ENCODE assay signal across 25 cellular contexts in genomic region chrX:26914232-26914631, GRCh38.
DNase-seq lines count a peak whose midpoint lies in the region; ATAC-seq and TF ChIP-seq lines count a peak whose summit lies in the region.
"Had no signal": no experiment of that assay in that cellular context is flagged by ENCODE, and none has a peak within 500 bp of the region (broad histone marks: within the 10 kb centered on the region; RNA-seq: fewer than 3 reads in every experiment).

No MANE protein-coding gene starts in this region.

- no peak for ATAC-seq in HG03139 (IDR thresholded peaks at IDR 0.05; ENCODE audit: unreplicated experiment)
- no peak for ATAC-seq in HG03469 (IDR thresholded peaks at IDR 0.05; ENCODE audit: unreplicated experiment)

- H2AFZ ChIP-seq in mammary epithelial cell (ENCODE audit: low read depth, low read length), result no peak overlapping the region

- no peaks in the 10 kb centered on the region for H3K79me2 ChIP-seq in mammary epithelial cell (ENCODE audit: insufficient read depth, low read length)

- TF ChIP-seq CTCF in mammary epithelial cell (conservative IDR thresholded peaks at IDR 0.05 in 1 of 2, IDR thresholded peaks at IDR 0.05 in 1 of 2; ENCODE audit: extremely low read depth in 1 of 2, insufficient read depth in 1 of 2, low read depth in 1 of 2, low read length in 2 of 2) (no peak), breast epithelium (IDR thresholded peaks at IDR 0.05) (no peak), cardiac fibroblast (IDR thresholded peaks at IDR 0.05; ENCODE audit: low read depth, low read length) (no peak), fibroblast of the aortic adventitia (IDR thresholded peaks at IDR 0.05; ENCODE audit: insufficient read depth, low read length) (no peak)

- no peak overlapping the region for H3K9ac ChIP-seq in mammary epithelial cell (ENCODE audit: insufficient read depth, low read length)
- H3K9ac ChIP-seq: SK-N-SH had no signal

- no peak for DNase-seq in mammary epithelial cell
- no peak for DNase-seq in breast epithelium (ENCODE audit: low spot score in 2 of 2)
- DNase-seq in cardiac fibroblast (ENCODE audit: low read depth in 2 of 2), result peak; percentile 3 to 29
- DNase-seq in fibroblast of the aortic adventitia (ENCODE audit: low read depth), result peak; percentile 16
- DNase-seq in stimulated activated CD4-positive, alpha-beta T cell treated with anti-CD3 and anti-CD28 coated beads, Interleukin-4, amount 100 ng/mL, for 1 hour, result no peak
- DNase-seq: Calu3; CD8-positive, alpha-beta memory T cell; DMS153; GDM1; GOT3; HCEC 1CT; Karpas-422; MV-4-11; NCI-H1417 treated with DMSO at 0.1 percent for 48 hours; NCI-H187 treated with DMSO at 0.1 percent for 48 hours; NCI-H2227 treated with DMSO at 0.1 percent for 48 hours; NCI-H510A; NCI-H774; NK-92 treated with Interleukin-12 subunit alpha and Interleukin-12 subunit beta, amount 100 ng/mL, for 24 hours; SIG-M5; SK-N-SH had no signal

- dilution Hi-C loops in mammary epithelial cell (cut with HindIII; ENCODE audit: low sequenced_read_pairs), result no loop called here

- H3K36me3 ChIP-seq in mammary epithelial cell (ENCODE audit: insufficient read depth, low read length) (no peaks in the 10 kb centered on the region), breast epithelium (no peaks in the 10 kb centered on the region)

- no TSS peak for BruUV-seq in mammary epithelial cell (replicated peaks; lab: Mats Ljungman, UMichigan)

- no peaks in the 10 kb centered on the region for H3K9me3 ChIP-seq in mammary epithelial cell (replicated peaks; ENCODE audit: insufficient read depth, low read length)
- H3K9me3 ChIP-seq in breast epithelium, result no peaks in the 10 kb centered on the region
- H3K9me3 ChIP-seq: SK-N-SH had no signal

- H3K27me3 ChIP-seq in mammary epithelial cell (ENCODE audit: insufficient read depth, low read length) (no peaks in the 10 kb centered on the region), breast epithelium (peaks cover 0 to 15% of the 10 kb centered on the region in 2 donors)

- 16% methylated on average over 2 of the region's 2 CpGs for WGBS in mammary epithelial cell (ENCODE audit: low coverage, missing lambda C conversion rate)

- peaks cover 16% of the 10 kb centered on the region for H3K4me1 ChIP-seq in mammary epithelial cell (ENCODE audit: insufficient read depth, low read length)
- no peaks in the 10 kb centered on the region for H3K4me1 ChIP-seq in breast epithelium

- H3K4me3 ChIP-seq in mammary epithelial cell (replicated peaks in 1 of 3; ENCODE audit: insufficient read depth in 1 of 3, low read depth in 2 of 3, low read length in 3 of 3) (no peak overlapping the region), breast epithelium (no peak overlapping the region), cardiac fibroblast (replicated peaks in 1 of 2; ENCODE audit: low read depth in 2 of 2, low read length in 2 of 2) (no peak overlapping the region), fibroblast of the aortic adventitia (ENCODE audit: low read depth, low read length) (no peak overlapping the region)

- H3K27ac ChIP-seq in mammary epithelial cell (ENCODE audit: insufficient read depth, low read depth, low read length) (peak overlapping the region; percentile 63), breast epithelium (no peak overlapping the region)
- H3K27ac ChIP-seq: C4-2B, RWPE1 had no signal

- no peaks in the 10 kb centered on the region for H4K20me1 ChIP-seq in mammary epithelial cell (ENCODE audit: insufficient read depth, low read length)

- intact Hi-C loops in mammary epithelial cell (cut with micrococcal nuclease), result loop anchor here (10.0 kb wide), 1 partner anchor 259 kb away; no protein-coding TSS in a partner anchor
- intact Hi-C loops in breast epithelium (cut with DNase I; ENCODE audit: low total_unique reads), result no loop called here

- TF ChIP-seq POLR2A in breast epithelium (IDR thresholded peaks at IDR 0.05), result no peak

- in situ Hi-C loops in mammary epithelial cell (cut with MboI; ENCODE audit: low sequenced_read_pairs in 2 of 2), result no loop called here

- CTCF ChIA-PET in mammary epithelial cell (lab: Charles Lee; ENCODE audit: low non-redundant PET), result no interaction called here

- peak overlapping the region; percentile 18 for H3K4me2 ChIP-seq in mammary epithelial cell (ENCODE audit: insufficient read depth, low read depth, low read length)
- H3K4me2 ChIP-seq: SK-N-SH had no signal

Comparison
In these comparisons a context has a peak if more than half of its experiments do, and no peak if none do; other contexts are left out.
1. DNase-seq: peak in cardiac fibroblast (2 of 2) and fibroblast of the aortic adventitia (single experiment); none in mammary epithelial cell (single experiment), breast epithelium (0 of 2) and stimulated activated CD4-positive, alpha-beta T cell treated with anti-CD3 and anti-CD28 coated beads, Interleukin-4, amount 100 ng/mL, for 1 hour (single experiment).